Comparison of ENCODE assay signal across 18 cellular contexts in the genomic region with DNA sequence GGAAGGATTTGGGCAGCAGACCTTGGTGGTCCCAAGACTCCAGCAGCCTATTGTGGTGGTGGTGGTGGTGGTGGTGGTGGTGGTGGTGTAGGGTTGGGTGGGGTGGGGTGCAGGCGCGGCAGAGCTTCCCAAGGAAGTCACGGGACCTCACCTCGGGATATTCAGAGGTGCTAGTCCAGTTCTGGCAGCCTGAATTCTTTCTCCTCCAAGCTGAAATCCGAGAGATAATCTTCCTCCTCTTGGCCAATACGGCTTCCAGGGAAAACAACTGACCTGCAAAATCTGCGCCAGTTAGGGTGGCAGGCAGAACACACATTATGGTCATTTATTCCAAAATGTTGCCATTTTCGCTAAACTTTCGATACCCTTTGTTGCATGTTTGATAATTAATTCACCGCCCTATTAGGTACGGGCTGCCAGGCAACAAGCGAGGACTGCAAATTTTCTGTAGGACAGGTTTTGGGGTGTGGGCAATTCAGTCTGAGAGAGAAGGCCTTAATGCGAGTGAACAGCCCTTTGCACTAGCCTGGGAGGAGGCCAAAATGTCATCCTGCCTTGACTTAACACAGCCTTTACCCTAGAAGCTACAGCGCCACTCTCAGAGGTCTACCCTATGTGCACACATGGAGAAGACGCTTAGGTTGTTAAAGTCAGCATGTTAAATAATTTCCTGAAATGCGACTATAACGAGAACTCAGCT. TPM values are rescaled to one million over a fixed set of nuclear protein-coding genes. Genes with fewer than 3 reads are reported as not detected.
A peak's percentile ranks its signal among the peaks of the same experiment; 100 is the strongest.
DNase-seq lines count a peak whose midpoint lies in the region; ATAC-seq and TF ChIP-seq lines count a peak whose summit lies in the region.
"Had no signal": no experiment of that assay in that cellular context is flagged by ENCODE, and none has a peak within 500 bp of the region (broad histone marks: within the 10 kb centered on the region; RNA-seq: fewer than 3 reads in every experiment).

No MANE protein-coding gene starts in this region.

- TF ChIP-seq CTCF in left ventricle myocardium inferior (IDR thresholded peaks at IDR 0.05; ENCODE audit: borderline replicate concordance) = no peak
- no peak for TF ChIP-seq CTCF in endodermal cell (conservative IDR thresholded peaks at IDR 0.05)
- TF ChIP-seq CTCF in psoas muscle (IDR thresholded peaks at IDR 0.05) = no peak
- TF ChIP-seq CTCF in vagina (IDR thresholded peaks at IDR 0.05) = no peak

- peaks cover 3% of the 10 kb centered on the region for H3K27me3 Mint-ChIP-seq in endodermal cell (ENCODE audit: insufficient read depth)

- peaks cover 9% of the 10 kb centered on the region for H3K4me1 ChIP-seq in left ventricle myocardium inferior
- H3K4me1 ChIP-seq in right cardiac atrium (ENCODE audit: control insufficient read depth, insufficient read depth, low read length) = no peaks in the 10 kb centered on the region
- no peaks in the 10 kb centered on the region for H3K4me1 ChIP-seq in endodermal cell (ENCODE audit: control insufficient read depth, insufficient read depth, low read length)
- H3K4me1 ChIP-seq in psoas muscle = peaks cover 7% of the 10 kb centered on the region
- H3K4me1 ChIP-seq in vagina = peaks cover 11% of the 10 kb centered on the region

- DNase-seq in left ventricle myocardium inferior (no peak), right cardiac atrium (no peak), endodermal cell (peak; percentile 34), psoas muscle (no peak), vagina (ENCODE audit: extremely low spot score in 2 of 2) (no peak), NCI-H146 treated with DMSO at 0.1 percent for 48 hours (lab: John Stamatoyannopoulos, UW; ENCODE audit: unreplicated experiment) (no peak), cerebellar nuclear complex (lab: John Stamatoyannopoulos, UW) (no peak)
- no peak for DNase-seq in activated naive CD4-positive, alpha-beta T cell (lab: John Stamatoyannopoulos, UW)
- DNase-seq: 8988T, COR-L47, HCEC 1CT, MV-4-11, NCI-H1436, NCI-H774 had no signal

- H3K27me3 ChIP-seq in left ventricle myocardium inferior (ENCODE audit: low read depth) = peaks cover 55% of the 10 kb centered on the region
- no peaks in the 10 kb centered on the region for H3K27me3 ChIP-seq in right cardiac atrium (ENCODE audit: control insufficient read depth, insufficient read depth)
- no peaks in the 10 kb centered on the region for H3K27me3 ChIP-seq in endodermal cell (ENCODE audit: control insufficient read depth, insufficient read depth, low read length, poor library complexity, severe bottlenecking)
- no peaks in the 10 kb centered on the region for H3K27me3 ChIP-seq in psoas muscle (ENCODE audit: insufficient read depth in 3 of 3, low read length in 2 of 3)
- H3K27me3 ChIP-seq in vagina = no peaks in the 10 kb centered on the region

- H3K9ac ChIP-seq in endodermal cell (ENCODE audit: extremely low read depth, low read length, poor library complexity, severe bottlenecking) = no peak overlapping the region

- no peak overlapping the region for H3K27ac ChIP-seq in left ventricle myocardium inferior (replicated peaks)
- no peak overlapping the region for H3K27ac ChIP-seq in right cardiac atrium (ENCODE audit: low read length)
- H3K27ac ChIP-seq in endodermal cell (ENCODE audit: low read depth, low read length) = no peak overlapping the region
- no peak overlapping the region for H3K27ac ChIP-seq in psoas muscle
- no peak overlapping the region for H3K27ac ChIP-seq in vagina
- H3K27ac ChIP-seq: C4-2B had no signal

- peaks cover 32% of the 10 kb centered on the region for H3K36me3 Mint-ChIP-seq in endodermal cell (ENCODE audit: low read depth)

- H3K4me1 Mint-ChIP-seq in endodermal cell = peaks cover 21% of the 10 kb centered on the region

- H3K9me3 Mint-ChIP-seq in endodermal cell = no peaks in the 10 kb centered on the region

- 69% methylated on average over 17 of the region's 17 CpGs for WGBS in right cardiac atrium
- WGBS in endodermal cell (ENCODE audit: insufficient coverage in 1 of 2, insufficient read length in 1 of 2), 2 experiments = 92 to 95% methylated on average over 9 to 16 of the region's 17 CpGs
- 46 to 60% (median 52%) methylated on average over 17 of the region's 17 CpGs for WGBS in psoas muscle, 3 donors

- H3K9me3 ChIP-seq in left ventricle myocardium inferior (replicated peaks) = no peaks in the 10 kb centered on the region
- H3K9me3 ChIP-seq in right cardiac atrium (ENCODE audit: control insufficient read depth, low read length) = no peaks in the 10 kb centered on the region
- H3K9me3 ChIP-seq in endodermal cell (ENCODE audit: control insufficient read depth, low read length) = peaks cover 3% of the 10 kb centered on the region
- H3K9me3 ChIP-seq in psoas muscle = no peaks in the 10 kb centered on the region
- no peaks in the 10 kb centered on the region for H3K9me3 ChIP-seq in vagina

- no peak overlapping the region for H3K27ac Mint-ChIP-seq in endodermal cell

- H3K36me3 ChIP-seq in left ventricle myocardium inferior (no peaks in the 10 kb centered on the region), endodermal cell (ENCODE audit: control insufficient read depth, insufficient read depth, low read length) (no peaks in the 10 kb centered on the region), psoas muscle (ENCODE audit: insufficient read depth in 1 of 2, low read depth in 1 of 2) (no peaks in the 10 kb centered on the region), vagina (no peaks in the 10 kb centered on the region)

- no peak for TF ChIP-seq POLR2A in vagina (IDR thresholded peaks at IDR 0.05)

- H3K4me3 ChIP-seq in left ventricle myocardium inferior (peak overlapping the region; percentile 59), right cardiac atrium (ENCODE audit: low read length) (no peak overlapping the region), endodermal cell (ENCODE audit: low read length) (no peak overlapping the region), psoas muscle (peak overlapping the region; percentile 63), vagina (peak overlapping the region; percentile 6 to 39)

- intact Hi-C loops in left ventricle myocardium inferior (cut with micrococcal nuclease) = no loop called here
- intact Hi-C loops in right cardiac atrium (cut with DNase I) = no loop called here
- intact Hi-C loops in psoas muscle (cut with DNase I) = no loop called here
- intact Hi-C loops in vagina (cut with DNase I) = no loop called here

- no peak for ATAC-seq in right cardiac atrium
- peak in 1 of 4 donors; percentile 71 for ATAC-seq in psoas muscle

- H3K4me3 Mint-ChIP-seq in endodermal cell = no peak overlapping the region

RNA-seq across cellular contexts. Expression of gene BSDC1, which starts 33.2 kb away (rescaled TPM):
- total RNA-seq in left ventricle myocardium inferior (44.9 TPM), right cardiac atrium (10 to 100 TPM; 40.4 to 56.0 (median 48.6) TPM), endodermal cell (10 to 100 TPM; 61.7 to 68.3 TPM), psoas muscle (10 to 100 TPM; 29.5 to 59.1 (median 34.5) TPM), vagina (54.3 TPM)
- polyA plus RNA-seq in right cardiac atrium (37.1 TPM), psoas muscle (10 to 100 TPM; 25.4 to 68.4 (median 29.6) TPM)
- 50.2 TPM for polyA plus RNA-seq in endodermal cell (2013, experiment 1 of 2)
- polyA plus RNA-seq in endodermal cell (2013, experiment 2 of 2) = 46.6 TPM

RNA-seq across cellular contexts. Expression of gene ZBTB8B, which starts 37.5 kb away (rescaled TPM):
- 0.03 TPM for total RNA-seq in left ventricle myocardium inferior
- total RNA-seq in right cardiac atrium = under 1 TPM in 3 of 4 donors, not detected in 1; 0.03 TPM
- 0.02 TPM for polyA plus RNA-seq in right cardiac atrium
- total RNA-seq in endodermal cell = 1 to 10 TPM; 2.7 to 5.0 TPM
- 1.4 TPM for polyA plus RNA-seq in endodermal cell (2013, experiment 1 of 2)
- polyA plus RNA-seq in endodermal cell (2013, experiment 2 of 2) = 1.4 TPM
- total RNA-seq in psoas muscle = not detected
- polyA plus RNA-seq in psoas muscle = under 1 TPM in 2 of 3 donors, not detected in 1; under 0.01 TPM
- not detected for total RNA-seq in vagina
- total RNA-seq: LHCN-M2, NCI-H460, Right ventricle myocardium inferior had no signal

Comparison
In these comparisons a context has a peak if more than half of its experiments do, and no peak if none do; other contexts are left out.
1. H3K4me3 ChIP-seq: peak in left ventricle myocardium inferior (single experiment), psoas muscle (single experiment) and vagina (2 of 2); none in right cardiac atrium (single experiment) and endodermal cell (single experiment).